ENCODE assay signal across 1 cellular context in genomic region chr16:27625050-27625697, GRCh38.
TF ChIP-seq lines count a peak whose summit lies in the region.

No MANE protein-coding gene starts in this region.

TF ChIP-seq in HepG2, 621 proteins besides CTCF, POLR2A, EP300 and RAD21 (continued from another document and continues in another):
- TF ChIP-seq RERE (CRISPR knock-in tag; IDR thresholded peaks at IDR 0.05; ENCODE audit: low read depth) = no peak
- TF ChIP-seq, protein P1, sequence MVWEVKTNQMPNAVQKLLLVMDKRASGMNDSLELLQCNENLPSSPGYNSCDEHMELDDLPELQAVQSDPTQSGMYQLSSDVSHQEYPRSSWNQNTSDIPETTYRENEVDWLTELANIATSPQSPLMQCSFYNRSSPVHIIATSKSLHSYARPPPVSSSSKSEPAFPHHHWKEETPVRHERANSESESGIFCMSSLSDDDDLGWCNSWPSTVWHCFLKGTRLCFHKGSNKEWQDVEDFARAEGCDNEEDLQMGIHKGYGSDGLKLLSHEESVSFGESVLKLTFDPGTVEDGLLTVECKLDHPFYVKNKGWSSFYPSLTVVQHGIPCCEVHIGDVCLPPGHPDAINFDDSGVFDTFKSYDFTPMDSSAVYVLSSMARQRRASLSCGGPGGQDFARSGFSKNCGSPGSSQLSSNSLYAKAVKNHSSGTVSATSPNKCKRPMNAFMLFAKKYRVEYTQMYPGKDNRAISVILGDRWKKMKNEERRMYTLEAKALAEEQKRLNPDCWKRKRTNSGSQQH (CRISPR knock-in tag; IDR thresholded peaks at IDR 0.05; ENCODE audit: low read depth) = no peak
- TF ChIP-seq TAF1 (CRISPR knock-in tag; IDR thresholded peaks at IDR 0.05) = no peak
- no peak for TF ChIP-seq KDM1A (CRISPR knock-in tag; IDR thresholded peaks at IDR 0.05)
- TF ChIP-seq IRF2 (CRISPR knock-in tag; IDR thresholded peaks at IDR 0.05) = no peak
- no peak; the same call in 1 of the 2 replicates for TF ChIP-seq ZNF687 (CRISPR knock-in tag; IDR thresholded peaks at IDR 0.05)
- no peak for TF ChIP-seq DMAP1 (CRISPR knock-in tag; IDR thresholded peaks at IDR 0.05)
- TF ChIP-seq, protein P2, sequence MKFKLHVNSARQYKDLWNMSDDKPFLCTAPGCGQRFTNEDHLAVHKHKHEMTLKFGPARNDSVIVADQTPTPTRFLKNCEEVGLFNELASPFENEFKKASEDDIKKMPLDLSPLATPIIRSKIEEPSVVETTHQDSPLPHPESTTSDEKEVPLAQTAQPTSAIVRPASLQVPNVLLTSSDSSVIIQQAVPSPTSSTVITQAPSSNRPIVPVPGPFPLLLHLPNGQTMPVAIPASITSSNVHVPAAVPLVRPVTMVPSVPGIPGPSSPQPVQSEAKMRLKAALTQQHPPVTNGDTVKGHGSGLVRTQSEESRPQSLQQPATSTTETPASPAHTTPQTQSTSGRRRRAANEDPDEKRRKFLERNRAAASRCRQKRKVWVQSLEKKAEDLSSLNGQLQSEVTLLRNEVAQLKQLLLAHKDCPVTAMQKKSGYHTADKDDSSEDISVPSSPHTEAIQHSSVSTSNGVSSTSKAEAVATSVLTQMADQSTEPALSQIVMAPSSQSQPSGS (CRISPR knock-in tag; IDR thresholded peaks at IDR 0.05) = no peak
- TF ChIP-seq SSRP1 (CRISPR knock-in tag; IDR thresholded peaks at IDR 0.05) = no peak
- TF ChIP-seq ARNT2 (CRISPR knock-in tag; IDR thresholded peaks at IDR 0.05; ENCODE audit: low read depth) = no peak
- no peak for TF ChIP-seq ZNF136 (CRISPR knock-in tag; IDR thresholded peaks at IDR 0.05; ENCODE audit: low read depth)
- TF ChIP-seq EHMT2 (IDR thresholded peaks at IDR 0.05; ENCODE audit: borderline replicate concordance, low read depth, low read length) = 0 out of 2 replicates have a peak, but pooled peaks have one; percentile 78
- TF ChIP-seq MAFG (CRISPR knock-in tag; IDR thresholded peaks at IDR 0.05) = no peak
- TF ChIP-seq SRSF4 (IDR thresholded peaks at IDR 0.05; ENCODE audit: low read depth, low read length, poor library complexity, severe bottlenecking) = no peak
- no peak for TF ChIP-seq ZNF335 (CRISPR knock-in tag; IDR thresholded peaks at IDR 0.05)
- TF ChIP-seq ZNF574 (CRISPR knock-in tag; IDR thresholded peaks at IDR 0.05) = no peak
- no peak for TF ChIP-seq ZBTB25 (CRISPR knock-in tag; IDR thresholded peaks at IDR 0.05)
- TF ChIP-seq, protein P3, sequence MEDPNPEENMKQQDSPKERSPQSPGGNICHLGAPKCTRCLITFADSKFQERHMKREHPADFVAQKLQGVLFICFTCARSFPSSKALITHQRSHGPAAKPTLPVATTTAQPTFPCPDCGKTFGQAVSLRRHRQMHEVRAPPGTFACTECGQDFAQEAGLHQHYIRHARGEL (CRISPR knock-in tag; IDR thresholded peaks at IDR 0.05) = no peak
- TF ChIP-seq, protein P4, sequence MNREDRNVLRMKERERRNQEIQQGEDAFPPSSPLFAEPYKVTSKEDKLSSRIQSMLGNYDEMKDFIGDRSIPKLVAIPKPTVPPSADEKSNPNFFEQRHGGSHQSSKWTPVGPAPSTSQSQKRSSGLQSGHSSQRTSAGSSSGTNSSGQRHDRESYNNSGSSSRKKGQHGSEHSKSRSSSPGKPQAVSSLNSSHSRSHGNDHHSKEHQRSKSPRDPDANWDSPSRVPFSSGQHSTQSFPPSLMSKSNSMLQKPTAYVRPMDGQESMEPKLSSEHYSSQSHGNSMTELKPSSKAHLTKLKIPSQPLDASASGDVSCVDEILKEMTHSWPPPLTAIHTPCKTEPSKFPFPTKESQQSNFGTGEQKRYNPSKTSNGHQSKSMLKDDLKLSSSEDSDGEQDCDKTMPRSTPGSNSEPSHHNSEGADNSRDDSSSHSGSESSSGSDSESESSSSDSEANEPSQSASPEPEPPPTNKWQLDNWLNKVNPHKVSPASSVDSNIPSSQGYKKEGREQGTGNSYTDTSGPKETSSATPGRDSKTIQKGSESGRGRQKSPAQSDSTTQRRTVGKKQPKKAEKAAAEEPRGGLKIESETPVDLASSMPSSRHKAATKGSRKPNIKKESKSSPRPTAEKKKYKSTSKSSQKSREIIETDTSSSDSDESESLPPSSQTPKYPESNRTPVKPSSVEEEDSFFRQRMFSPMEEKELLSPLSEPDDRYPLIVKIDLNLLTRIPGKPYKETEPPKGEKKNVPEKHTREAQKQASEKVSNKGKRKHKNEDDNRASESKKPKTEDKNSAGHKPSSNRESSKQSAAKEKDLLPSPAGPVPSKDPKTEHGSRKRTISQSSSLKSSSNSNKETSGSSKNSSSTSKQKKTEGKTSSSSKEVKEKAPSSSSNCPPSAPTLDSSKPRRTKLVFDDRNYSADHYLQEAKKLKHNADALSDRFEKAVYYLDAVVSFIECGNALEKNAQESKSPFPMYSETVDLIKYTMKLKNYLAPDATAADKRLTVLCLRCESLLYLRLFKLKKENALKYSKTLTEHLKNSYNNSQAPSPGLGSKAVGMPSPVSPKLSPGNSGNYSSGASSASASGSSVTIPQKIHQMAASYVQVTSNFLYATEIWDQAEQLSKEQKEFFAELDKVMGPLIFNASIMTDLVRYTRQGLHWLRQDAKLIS (CRISPR knock-in tag; IDR thresholded peaks at IDR 0.05) = no peak
- no peak for TF ChIP-seq IRX3 (CRISPR knock-in tag; IDR thresholded peaks at IDR 0.05; ENCODE audit: borderline replicate concordance, low read depth)
- no peak for TF ChIP-seq MTF2 (CRISPR knock-in tag; IDR thresholded peaks at IDR 0.05; ENCODE audit: borderline replicate concordance)
- no peak for TF ChIP-seq ZNF619 (CRISPR knock-in tag; IDR thresholded peaks at IDR 0.05)
- TF ChIP-seq EZH2 (conservative IDR thresholded peaks at IDR 0.05; ENCODE audit: low read depth, low read length) = no peak
- no peak for TF ChIP-seq CHCHD3 (CRISPR knock-in tag; IDR thresholded peaks at IDR 0.05)
- TF ChIP-seq ESRRA (CRISPR knock-in tag; IDR thresholded peaks at IDR 0.05; ENCODE audit: low read depth) = no peak
- TF ChIP-seq CBX5 (CRISPR knock-in tag; IDR thresholded peaks at IDR 0.05; ENCODE audit: borderline replicate concordance) = no peak
- TF ChIP-seq DNMT3B (CRISPR knock-in tag; conservative IDR thresholded peaks at IDR 0.05) = no peak
- TF ChIP-seq ELF3 (CRISPR knock-in tag; IDR thresholded peaks at IDR 0.05) = no peak
- no peak for TF ChIP-seq ZSCAN12 (CRISPR knock-in tag; IDR thresholded peaks at IDR 0.05)
- no peak for TF ChIP-seq ZNF740 (CRISPR knock-in tag; IDR thresholded peaks at IDR 0.05)
- TF ChIP-seq ZNF616 (CRISPR knock-in tag; IDR thresholded peaks at IDR 0.05; ENCODE audit: low read depth) = no peak
- no peak for TF ChIP-seq U2AF2 (IDR thresholded peaks at IDR 0.05; ENCODE audit: low read depth, low read length)
- TF ChIP-seq ZNF12 (CRISPR knock-in tag; IDR thresholded peaks at IDR 0.05) = 0 out of 2 replicates have a peak, but pooled peaks have one; percentile 25
- no peak for TF ChIP-seq TBX3 (IDR thresholded peaks at IDR 0.05; ENCODE audit: borderline replicate concordance)
- TF ChIP-seq ZNF3 (CRISPR knock-in tag; IDR thresholded peaks at IDR 0.05) = no peak
- 0 out of 2 replicates have a peak, but pooled peaks have one; percentile 53 for TF ChIP-seq FOXJ3 (CRISPR knock-in tag; IDR thresholded peaks at IDR 0.05; ENCODE audit: borderline replicate concordance)
- no peak for TF ChIP-seq ATF7 (IDR thresholded peaks at IDR 0.05)
- TF ChIP-seq ATF7 (CRISPR knock-in tag; IDR thresholded peaks at IDR 0.05) = no peak
- no peak for TF ChIP-seq BRD4 (CRISPR knock-in tag; IDR thresholded peaks at IDR 0.05)
- no peak for TF ChIP-seq HES4 (CRISPR knock-in tag; IDR thresholded peaks at IDR 0.05; ENCODE audit: borderline replicate concordance)
- TF ChIP-seq EED (CRISPR knock-in tag; IDR thresholded peaks at IDR 0.05) = no peak
- no peak for TF ChIP-seq ZFP36 (IDR thresholded peaks at IDR 0.05; ENCODE audit: borderline replicate concordance, low read depth, low read length, partially characterized antibody)
